In genomic region chr5:170861855-170862766, GRCh38 we compare ENCODE assay signal across 8 cellular contexts. TPM values are rescaled to one million over a fixed set of nuclear protein-coding genes. Genes with fewer than 3 reads are reported as not detected.
A peak's percentile ranks its signal among the peaks of the same experiment; 100 is the strongest.
DNase-seq lines count a peak whose midpoint lies in the region; ATAC-seq, FAIRE-seq and TF ChIP-seq lines count a peak whose summit lies in the region.

RANBP17 (plus strand) TSS chr5:170862018.

- peaks cover 30% of the 10 kb centered on the region for H3K9me3 Mint-ChIP-seq in activated naive CD8-positive, alpha-beta T cell treated with anti-CD3 and anti-CD28 coated beads, Interleukin-2, amount 50 U/mL, for 24 hours

- no peaks in the 10 kb centered on the region for H3K36me3 ChIP-seq in heart right ventricle
- no peaks in the 10 kb centered on the region for H3K36me3 ChIP-seq in pancreas

- peaks cover 39% of the 10 kb centered on the region for H3K27me3 Mint-ChIP-seq in activated naive CD8-positive, alpha-beta T cell treated with anti-CD3 and anti-CD28 coated beads, Interleukin-2, amount 50 U/mL, for 24 hours

- H3K4me3 ChIP-seq in heart right ventricle (peak within 1 kb of the TSS; percentile 50 to 80 (median 70)), pancreas (peak within 1 kb of the TSS; percentile 48 to 92 (median 68))

- DNase-seq in ELF-1 (ENCODE audit: low read depth, low spot score) (peak; percentile 89), NCI-H146 treated with DMSO at 0.1 percent for 48 hours (lab: John Stamatoyannopoulos, UW; ENCODE audit: unreplicated experiment) (peak; percentile 52), heart right ventricle (peak; percentile 35 to 56), pancreas (peak; percentile 59 to 90 (median 82)), GF-D8 (lab: John Stamatoyannopoulos, UW) (no peak)
- DNase-seq in activated naive CD8-positive, alpha-beta T cell treated with anti-CD3 and anti-CD28 coated beads, Interleukin-2, amount 50 U/mL, for 24 hours = peak; percentile 3

- intact Hi-C loops in heart right ventricle (cut with DNase I) (no loop called here), pancreas (cut with DNase I) (no loop called here)

- peak in 3 of 9 donors; percentile 3 to 40 (median 21) for TF ChIP-seq CTCF in heart right ventricle (IDR thresholded peaks at IDR 0.05)
- no peak for TF ChIP-seq CTCF in pancreas (IDR thresholded peaks at IDR 0.05)

- peaks cover 0 to 17% (median 6%) of the 10 kb centered on the region in 9 donors for H3K4me1 ChIP-seq in heart right ventricle
- peaks cover 0 to 7% (median 5%) of the 10 kb centered on the region in 3 donors for H3K4me1 ChIP-seq in pancreas

- H3K27ac ChIP-seq in heart right ventricle (peak within 1 kb of the TSS in 9 of 10 donors; percentile 0 to 75 (median 58)), pancreas (peak within 1 kb of the TSS in 2 of 4 donors; percentile 26 to 28)

- peaks cover 17% of the 10 kb centered on the region for H3K36me3 Mint-ChIP-seq in activated naive CD8-positive, alpha-beta T cell treated with anti-CD3 and anti-CD28 coated beads, Interleukin-2, amount 50 U/mL, for 24 hours (ENCODE audit: low read depth)

- H3K9me3 ChIP-seq in heart right ventricle = peaks cover 0 to 26% (median 20%) of the 10 kb centered on the region in 11 donors
- H3K9me3 ChIP-seq in pancreas = no peaks in the 10 kb centered on the region

- no peak within 1 kb of the TSS for H3K4me3 Mint-ChIP-seq in activated naive CD8-positive, alpha-beta T cell treated with anti-CD3 and anti-CD28 coated beads, Interleukin-2, amount 50 U/mL, for 24 hours

- H3K27me3 ChIP-seq in heart right ventricle (peaks cover 0 to 28% (median 0%) of the 10 kb centered on the region in 7 donors), pancreas (no peaks in the 10 kb centered on the region)

- 1 to 2% methylated on average over 82 to 107 of the region's 109 CpGs for WGBS in heart right ventricle, 2 donors
- 2% methylated on average over 87 to 109 of the region's 109 CpGs for WGBS in pancreas, 2 donors

- no peak for FAIRE-seq in pancreas (lab: Jason Lieb, UNC)

- no peak within 1 kb of the TSS for H3K27ac Mint-ChIP-seq in activated naive CD8-positive, alpha-beta T cell treated with anti-CD3 and anti-CD28 coated beads, Interleukin-2, amount 50 U/mL, for 24 hours

- peaks cover 6% of the 10 kb centered on the region for H3K4me1 Mint-ChIP-seq in activated naive CD8-positive, alpha-beta T cell treated with anti-CD3 and anti-CD28 coated beads, Interleukin-2, amount 50 U/mL, for 24 hours

- ATAC-seq in activated naive CD8-positive, alpha-beta T cell treated with anti-CD3 and anti-CD28 coated beads, Interleukin-2, amount 50 U/mL, for 24 hours = no peak
- ATAC-seq in heart right ventricle (peak; percentile 85 to 97 (median 94)), pancreas (peak; percentile 90 to 92 (median 91)), HG02884 (IDR thresholded peaks at IDR 0.05; ENCODE audit: unreplicated experiment) (no peak), HG02798 (IDR thresholded peaks at IDR 0.05; ENCODE audit: poor library complexity, unreplicated experiment) (no peak)

RNA-seq across cellular contexts. Expression of gene RANBP17, which starts in this region (rescaled TPM):
- total RNA-seq in heart right ventricle (10 to 100 TPM in 1 of 10 donors, 1 to 10 TPM in 9; 4.2 to 12.9 (median 6.3) TPM), pancreas (10 to 100 TPM in 3 of 6 donors, 1 to 10 TPM in 3; 5.8 to 11.3 (median 9.8) TPM)
- polyA plus RNA-seq in heart right ventricle (under 1 TPM; 0.55 to 0.88 TPM), pancreas (1 to 10 TPM; 3.5 to 4.6 TPM)

Comparison
In these comparisons a context has a peak if more than half of its experiments do, and no peak if none do; other contexts are left out.
1. ATAC-seq: peak in heart right ventricle (8 of 8) and pancreas (4 of 4); none in activated naive CD8-positive, alpha-beta T cell treated with anti-CD3 and anti-CD28 coated beads, Interleukin-2, amount 50 U/mL, for 24 hours (single experiment), HG02884 (single experiment) and HG02798 (single experiment).